1 cellular context compared by ENCODE assay signal in the genomic region with DNA sequence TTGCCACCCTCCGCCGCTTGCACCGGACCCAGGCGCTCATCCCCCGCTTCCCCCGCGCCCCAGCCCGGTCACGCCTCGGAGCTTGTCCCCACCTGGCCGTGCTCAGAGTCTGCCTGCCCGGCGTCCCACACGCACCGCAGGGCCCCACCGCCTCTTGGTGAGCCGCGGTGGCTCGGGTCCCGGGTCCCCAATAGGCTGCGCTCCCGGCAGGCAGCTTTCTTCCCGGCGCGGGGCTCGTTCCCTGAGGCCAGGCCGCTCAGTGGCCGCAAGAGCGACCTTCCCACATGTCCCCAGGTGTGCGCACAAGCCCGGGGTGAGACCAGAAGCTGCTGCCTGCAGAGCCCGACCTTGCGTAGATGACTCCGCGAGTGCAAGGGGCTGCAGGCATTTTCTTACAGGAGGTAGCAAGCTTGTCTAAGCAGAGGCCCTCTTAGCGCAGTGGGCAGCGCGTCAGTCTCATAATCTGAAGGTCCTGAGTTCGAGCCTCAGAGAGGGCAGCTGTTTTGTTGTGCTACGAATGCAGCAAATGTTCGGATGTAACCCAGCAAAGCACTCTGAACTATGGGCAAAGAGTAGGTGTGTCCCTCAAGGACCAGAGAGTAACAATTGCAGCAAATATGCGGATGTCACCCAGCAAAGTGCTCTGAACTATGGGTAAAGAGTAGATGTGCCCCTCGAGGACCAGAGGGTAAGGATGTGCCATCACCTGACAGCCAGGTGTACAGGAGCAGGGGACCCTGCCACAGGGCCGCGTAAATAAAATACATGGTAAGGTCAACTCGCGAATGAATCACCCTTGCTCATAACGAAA.
TF ChIP-seq lines count a peak whose summit lies in the region.

No MANE protein-coding gene starts in this region.

TF ChIP-seq in HepG2, 621 proteins besides CTCF, POLR2A, EP300 and RAD21 (continued from another document and continues in another):
- TF ChIP-seq, protein P1, sequence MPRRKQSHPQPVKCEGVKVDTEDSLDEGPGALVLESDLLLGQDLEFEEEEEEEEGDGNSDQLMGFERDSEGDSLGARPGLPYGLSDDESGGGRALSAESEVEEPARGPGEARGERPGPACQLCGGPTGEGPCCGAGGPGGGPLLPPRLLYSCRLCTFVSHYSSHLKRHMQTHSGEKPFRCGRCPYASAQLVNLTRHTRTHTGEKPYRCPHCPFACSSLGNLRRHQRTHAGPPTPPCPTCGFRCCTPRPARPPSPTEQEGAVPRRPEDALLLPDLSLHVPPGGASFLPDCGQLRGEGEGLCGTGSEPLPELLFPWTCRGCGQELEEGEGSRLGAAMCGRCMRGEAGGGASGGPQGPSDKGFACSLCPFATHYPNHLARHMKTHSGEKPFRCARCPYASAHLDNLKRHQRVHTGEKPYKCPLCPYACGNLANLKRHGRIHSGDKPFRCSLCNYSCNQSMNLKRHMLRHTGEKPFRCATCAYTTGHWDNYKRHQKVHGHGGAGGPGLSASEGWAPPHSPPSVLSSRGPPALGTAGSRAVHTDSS (CRISPR knock-in tag; conservative IDR thresholded peaks at IDR 0.05), result peak; percentile 91
- TF ChIP-seq ZBTB3 (CRISPR knock-in tag; IDR thresholded peaks at IDR 0.05; ENCODE audit: borderline replicate concordance, low read depth) (0 out of 2 replicates have a peak, but pooled peaks have one; percentile 88), HNF4G (IDR thresholded peaks at IDR 0.05; ENCODE audit: borderline replicate concordance, low read depth, low read length) (peak; percentile 71), HNF4G (CRISPR knock-in tag; IDR thresholded peaks at IDR 0.05; ENCODE audit: borderline replicate concordance, low read depth) (peak; percentile 91), ZNF720 (CRISPR knock-in tag; IDR thresholded peaks at IDR 0.05) (0 out of 2 replicates have a peak, but pooled peaks have one; percentile 4), ZSCAN31 (CRISPR knock-in tag; IDR thresholded peaks at IDR 0.05; ENCODE audit: low read depth) (peak; percentile 97), ZNF891 (CRISPR knock-in tag; IDR thresholded peaks at IDR 0.05) (peak; percentile 83), RBM39 (IDR thresholded peaks at IDR 0.05; ENCODE audit: low read depth, low read length, poor library complexity, severe bottlenecking) (no peak), ZMAT3 (CRISPR knock-in tag; conservative IDR thresholded peaks at IDR 0.05) (peak; percentile 88), ZNF10 (CRISPR knock-in tag; IDR thresholded peaks at IDR 0.05; ENCODE audit: borderline replicate concordance, low read depth) (no peak), ZKSCAN5 (CRISPR knock-in tag; IDR thresholded peaks at IDR 0.05) (no peak), MBNL3 (CRISPR knock-in tag; conservative IDR thresholded peaks at IDR 0.05) (no peak), ZNF317 (CRISPR knock-in tag; IDR thresholded peaks at IDR 0.05) (peak; percentile 87), SKI (IDR thresholded peaks at IDR 0.05; ENCODE audit: partially characterized antibody) (peak; percentile 49), NONO (IDR thresholded peaks at IDR 0.05) (no peak), NONO (CRISPR knock-in tag; conservative IDR thresholded peaks at IDR 0.05) (peak; percentile 96), PHF21A (CRISPR knock-in tag; IDR thresholded peaks at IDR 0.05) (peak; percentile 98), ZNF567 (CRISPR knock-in tag; IDR thresholded peaks at IDR 0.05; ENCODE audit: borderline replicate concordance) (peak; percentile 70; the same call in 1 of the 2 replicates), NR1H2 (CRISPR knock-in tag; IDR thresholded peaks at IDR 0.05; ENCODE audit: borderline replicate concordance, low read depth) (peak; percentile 55; the same call in 1 of the 2 replicates), BRCA1 (CRISPR knock-in tag; IDR thresholded peaks at IDR 0.05) (peak; percentile 84), HOXD1 (CRISPR knock-in tag; IDR thresholded peaks at IDR 0.05) (no peak; the same call in none of the 2 replicates), GTF3A (CRISPR knock-in tag; conservative IDR thresholded peaks at IDR 0.05) (peak; percentile 99), GLI4 (CRISPR knock-in tag; IDR thresholded peaks at IDR 0.05; ENCODE audit: borderline replicate concordance) (peak; percentile 74; the same call in 1 of the 2 replicates), ONECUT2 (CRISPR knock-in tag; IDR thresholded peaks at IDR 0.05) (peak; percentile 68), KDM1A (CRISPR knock-in tag; IDR thresholded peaks at IDR 0.05) (peak; percentile 91), NKX3-1 (CRISPR knock-in tag; IDR thresholded peaks at IDR 0.05) (peak; percentile 75), MEIS1 (CRISPR knock-in tag; IDR thresholded peaks at IDR 0.05; ENCODE audit: borderline replicate concordance) (peak; percentile 97), ZNF781 (CRISPR knock-in tag; IDR thresholded peaks at IDR 0.05; ENCODE audit: borderline replicate concordance, not compliant biosample characterization) (peak; percentile 52), ZNF614 (CRISPR knock-in tag; IDR thresholded peaks at IDR 0.05; ENCODE audit: borderline replicate concordance) (peak; percentile 98), DMAP1 (CRISPR knock-in tag; IDR thresholded peaks at IDR 0.05) (peak; percentile 72; the same call in 1 of the 2 replicates), ZNF260 (CRISPR knock-in tag; IDR thresholded peaks at IDR 0.05; ENCODE audit: borderline replicate concordance, low read depth) (no peak), PTBP1 (IDR thresholded peaks at IDR 0.05; ENCODE audit: low read depth, low read length, poor library complexity, severe bottlenecking) (no peak)
- TF ChIP-seq, protein P2, sequence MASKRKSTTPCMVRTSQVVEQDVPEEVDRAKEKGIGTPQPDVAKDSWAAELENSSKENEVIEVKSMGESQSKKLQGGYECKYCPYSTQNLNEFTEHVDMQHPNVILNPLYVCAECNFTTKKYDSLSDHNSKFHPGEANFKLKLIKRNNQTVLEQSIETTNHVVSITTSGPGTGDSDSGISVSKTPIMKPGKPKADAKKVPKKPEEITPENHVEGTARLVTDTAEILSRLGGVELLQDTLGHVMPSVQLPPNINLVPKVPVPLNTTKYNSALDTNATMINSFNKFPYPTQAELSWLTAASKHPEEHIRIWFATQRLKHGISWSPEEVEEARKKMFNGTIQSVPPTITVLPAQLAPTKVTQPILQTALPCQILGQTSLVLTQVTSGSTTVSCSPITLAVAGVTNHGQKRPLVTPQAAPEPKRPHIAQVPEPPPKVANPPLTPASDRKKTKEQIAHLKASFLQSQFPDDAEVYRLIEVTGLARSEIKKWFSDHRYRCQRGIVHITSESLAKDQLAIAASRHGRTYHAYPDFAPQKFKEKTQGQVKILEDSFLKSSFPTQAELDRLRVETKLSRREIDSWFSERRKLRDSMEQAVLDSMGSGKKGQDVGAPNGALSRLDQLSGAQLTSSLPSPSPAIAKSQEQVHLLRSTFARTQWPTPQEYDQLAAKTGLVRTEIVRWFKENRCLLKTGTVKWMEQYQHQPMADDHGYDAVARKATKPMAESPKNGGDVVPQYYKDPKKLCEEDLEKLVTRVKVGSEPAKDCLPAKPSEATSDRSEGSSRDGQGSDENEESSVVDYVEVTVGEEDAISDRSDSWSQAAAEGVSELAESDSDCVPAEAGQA (IDR thresholded peaks at IDR 0.05; ENCODE audit: low read depth), result peak; percentile 60
- TF ChIP-seq, protein P2 (CRISPR knock-in tag; IDR thresholded peaks at IDR 0.05; ENCODE audit: borderline replicate concordance), result no peak; the same call in none of the 2 replicates
- TF ChIP-seq, protein P3, sequence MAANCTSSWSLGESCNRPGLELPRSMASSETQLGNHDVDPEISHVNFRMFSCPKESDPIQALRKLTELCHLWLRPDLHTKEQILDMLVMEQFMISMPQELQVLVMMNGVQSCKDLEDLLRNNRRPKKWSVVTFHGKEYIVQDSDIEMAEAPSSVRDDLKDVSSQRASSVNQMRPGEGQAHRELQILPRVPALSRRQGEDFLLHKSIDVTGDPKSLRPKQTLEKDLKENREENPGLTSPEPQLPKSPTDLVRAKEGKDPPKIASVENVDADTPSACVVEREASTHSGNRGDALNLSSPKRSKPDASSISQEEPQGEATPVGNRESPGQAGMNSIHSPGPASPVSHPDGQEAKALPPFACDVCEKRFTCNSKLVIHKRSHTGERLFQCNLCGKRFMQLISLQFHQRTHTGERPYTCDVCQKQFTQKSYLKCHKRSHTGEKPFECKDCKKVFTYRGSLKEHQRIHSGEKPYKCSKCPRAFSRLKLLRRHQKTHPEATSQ (CRISPR knock-in tag; IDR thresholded peaks at IDR 0.05; ENCODE audit: borderline replicate concordance), result no peak
- TF ChIP-seq, protein P4, sequence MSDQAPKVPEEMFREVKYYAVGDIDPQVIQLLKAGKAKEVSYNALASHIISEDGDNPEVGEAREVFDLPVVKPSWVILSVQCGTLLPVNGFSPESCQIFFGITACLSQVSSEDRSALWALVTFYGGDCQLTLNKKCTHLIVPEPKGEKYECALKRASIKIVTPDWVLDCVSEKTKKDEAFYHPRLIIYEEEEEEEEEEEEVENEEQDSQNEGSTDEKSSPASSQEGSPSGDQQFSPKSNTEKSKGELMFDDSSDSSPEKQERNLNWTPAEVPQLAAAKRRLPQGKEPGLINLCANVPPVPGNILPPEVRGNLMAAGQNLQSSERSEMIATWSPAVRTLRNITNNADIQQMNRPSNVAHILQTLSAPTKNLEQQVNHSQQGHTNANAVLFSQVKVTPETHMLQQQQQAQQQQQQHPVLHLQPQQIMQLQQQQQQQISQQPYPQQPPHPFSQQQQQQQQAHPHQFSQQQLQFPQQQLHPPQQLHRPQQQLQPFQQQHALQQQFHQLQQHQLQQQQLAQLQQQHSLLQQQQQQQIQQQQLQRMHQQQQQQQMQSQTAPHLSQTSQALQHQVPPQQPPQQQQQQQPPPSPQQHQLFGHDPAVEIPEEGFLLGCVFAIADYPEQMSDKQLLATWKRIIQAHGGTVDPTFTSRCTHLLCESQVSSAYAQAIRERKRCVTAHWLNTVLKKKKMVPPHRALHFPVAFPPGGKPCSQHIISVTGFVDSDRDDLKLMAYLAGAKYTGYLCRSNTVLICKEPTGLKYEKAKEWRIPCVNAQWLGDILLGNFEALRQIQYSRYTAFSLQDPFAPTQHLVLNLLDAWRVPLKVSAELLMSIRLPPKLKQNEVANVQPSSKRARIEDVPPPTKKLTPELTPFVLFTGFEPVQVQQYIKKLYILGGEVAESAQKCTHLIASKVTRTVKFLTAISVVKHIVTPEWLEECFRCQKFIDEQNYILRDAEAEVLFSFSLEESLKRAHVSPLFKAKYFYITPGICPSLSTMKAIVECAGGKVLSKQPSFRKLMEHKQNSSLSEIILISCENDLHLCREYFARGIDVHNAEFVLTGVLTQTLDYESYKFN (CRISPR knock-in tag; conservative IDR thresholded peaks at IDR 0.05), result peak; percentile 84
- TF ChIP-seq, protein P5, sequence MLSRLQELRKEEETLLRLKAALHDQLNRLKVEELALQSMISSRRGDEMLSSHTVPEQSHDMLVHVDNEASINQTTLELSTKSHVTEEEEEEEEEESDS (CRISPR knock-in tag; IDR thresholded peaks at IDR 0.05; ENCODE audit: borderline replicate concordance), result 0 out of 2 replicates have a peak, but pooled peaks have one; percentile 24
- TF ChIP-seq, protein P6, sequence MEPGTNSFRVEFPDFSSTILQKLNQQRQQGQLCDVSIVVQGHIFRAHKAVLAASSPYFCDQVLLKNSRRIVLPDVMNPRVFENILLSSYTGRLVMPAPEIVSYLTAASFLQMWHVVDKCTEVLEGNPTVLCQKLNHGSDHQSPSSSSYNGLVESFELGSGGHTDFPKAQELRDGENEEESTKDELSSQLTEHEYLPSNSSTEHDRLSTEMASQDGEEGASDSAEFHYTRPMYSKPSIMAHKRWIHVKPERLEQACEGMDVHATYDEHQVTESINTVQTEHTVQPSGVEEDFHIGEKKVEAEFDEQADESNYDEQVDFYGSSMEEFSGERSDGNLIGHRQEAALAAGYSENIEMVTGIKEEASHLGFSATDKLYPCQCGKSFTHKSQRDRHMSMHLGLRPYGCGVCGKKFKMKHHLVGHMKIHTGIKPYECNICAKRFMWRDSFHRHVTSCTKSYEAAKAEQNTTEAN (CRISPR knock-in tag; conservative IDR thresholded peaks at IDR 0.05), result peak; percentile 76
- TF ChIP-seq, protein P7, sequence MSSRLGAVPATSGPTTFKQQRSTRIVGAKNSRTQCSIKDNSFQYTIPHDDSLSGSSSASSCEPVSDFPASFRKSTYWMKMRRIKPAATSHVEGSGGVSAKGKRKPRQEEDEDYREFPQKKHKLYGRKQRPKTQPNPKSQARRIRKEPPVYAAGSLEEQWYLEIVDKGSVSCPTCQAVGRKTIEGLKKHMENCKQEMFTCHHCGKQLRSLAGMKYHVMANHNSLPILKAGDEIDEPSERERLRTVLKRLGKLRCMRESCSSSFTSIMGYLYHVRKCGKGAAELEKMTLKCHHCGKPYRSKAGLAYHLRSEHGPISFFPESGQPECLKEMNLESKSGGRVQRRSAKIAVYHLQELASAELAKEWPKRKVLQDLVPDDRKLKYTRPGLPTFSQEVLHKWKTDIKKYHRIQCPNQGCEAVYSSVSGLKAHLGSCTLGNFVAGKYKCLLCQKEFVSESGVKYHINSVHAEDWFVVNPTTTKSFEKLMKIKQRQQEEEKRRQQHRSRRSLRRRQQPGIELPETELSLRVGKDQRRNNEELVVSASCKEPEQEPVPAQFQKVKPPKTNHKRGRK (CRISPR knock-in tag; IDR thresholded peaks at IDR 0.05), result no peak
- TF ChIP-seq, protein P8, sequence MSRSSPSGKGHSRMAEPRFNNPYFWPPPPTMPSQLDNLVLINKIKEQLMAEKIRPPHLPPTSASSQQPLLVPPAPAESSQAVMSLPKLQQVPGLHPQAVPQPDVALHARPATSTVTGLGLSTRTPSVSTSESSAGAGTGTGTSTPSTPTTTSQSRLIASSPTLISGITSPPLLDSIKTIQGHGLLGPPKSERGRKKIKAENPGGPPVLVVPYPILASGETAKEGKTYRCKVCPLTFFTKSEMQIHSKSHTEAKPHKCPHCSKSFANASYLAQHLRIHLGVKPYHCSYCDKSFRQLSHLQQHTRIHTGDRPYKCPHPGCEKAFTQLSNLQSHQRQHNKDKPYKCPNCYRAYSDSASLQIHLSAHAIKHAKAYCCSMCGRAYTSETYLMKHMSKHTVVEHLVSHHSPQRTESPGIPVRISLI (CRISPR knock-in tag; IDR thresholded peaks at IDR 0.05; ENCODE audit: borderline replicate concordance), result peak; percentile 81; the same call in 1 of the 2 replicates
